ENCODE assay signal across 8 cellular contexts in the genomic region with DNA sequence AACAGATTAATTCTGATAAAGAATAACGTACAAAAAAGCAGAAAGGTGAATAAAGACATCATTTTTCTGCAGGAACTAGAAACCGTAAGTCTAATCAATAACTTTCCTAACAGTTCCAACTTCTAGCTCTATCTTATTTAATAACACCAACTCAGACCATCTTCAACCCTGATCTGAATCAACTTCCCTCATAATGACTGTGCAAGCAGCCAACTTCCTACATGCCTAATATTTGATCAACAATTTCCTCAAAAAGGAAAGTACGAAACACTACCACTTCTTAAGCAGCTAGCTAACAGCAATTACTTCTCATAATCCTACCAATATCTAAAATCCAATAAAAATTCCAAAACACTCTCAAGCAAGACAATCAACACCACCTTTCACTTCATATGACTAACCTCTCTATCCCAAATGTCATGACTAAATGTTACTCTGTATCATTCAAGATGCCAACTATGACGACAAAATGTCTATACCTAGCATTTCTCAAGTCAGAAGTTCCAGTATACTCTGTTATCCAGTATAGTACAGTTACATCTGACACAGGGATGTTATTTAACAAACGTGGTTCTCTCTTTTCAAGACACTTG. TPM values are rescaled to one million over a fixed set of nuclear protein-coding genes. Genes with fewer than 3 reads are reported as not detected.
DNase-seq lines count a peak whose midpoint lies in the region; ATAC-seq lines count a peak whose summit lies in the region.

No MANE protein-coding gene starts in this region.

- no peak for ATAC-seq in central memory CD8-positive, alpha-beta T cell (replicated peaks; ENCODE audit: extremely low read depth, poor library complexity, severe bottlenecking)
- ATAC-seq in naive B cell (ENCODE audit: low read depth in 2 of 2) (no peak), HG03460 (IDR thresholded peaks at IDR 0.05; ENCODE audit: unreplicated experiment) (no peak), HG02759 (IDR thresholded peaks at IDR 0.05; ENCODE audit: unreplicated experiment) (no peak), HG03159 (IDR thresholded peaks at IDR 0.05; ENCODE audit: unreplicated experiment) (no peak)

- peak overlapping the region; percentile 98 for H3K27ac Mint-ChIP-seq in central memory CD8-positive, alpha-beta T cell (ENCODE audit: low read depth)
- H3K27ac Mint-ChIP-seq in naive B cell = peak overlapping the region; percentile 0 to 99 (median 84)

- H3K36me3 Mint-ChIP-seq in central memory CD8-positive, alpha-beta T cell (ENCODE audit: insufficient read depth) = peaks cover 18% of the 10 kb centered on the region
- H3K36me3 Mint-ChIP-seq in naive B cell = no peaks in the 10 kb centered on the region

- no peaks in the 10 kb centered on the region for H3K9me3 ChIP-seq in MG63

- no peaks in the 10 kb centered on the region for H3K27me3 Mint-ChIP-seq in central memory CD8-positive, alpha-beta T cell
- no peaks in the 10 kb centered on the region for H3K27me3 Mint-ChIP-seq in naive B cell

- H3K27me3 ChIP-seq in MG63 = no peaks in the 10 kb centered on the region

- DNase-seq in EH (ENCODE audit: low read depth) = peak; percentile 23
- no peak for DNase-seq in MG63
- DNase-seq in central memory CD8-positive, alpha-beta T cell (ENCODE audit: low spot score in 2 of 2) = no peak
- no peak for DNase-seq in naive B cell
- DNase-seq in stimulated activated CD4-positive, alpha-beta T cell treated with anti-CD3 and anti-CD28 coated beads, Interleukin-4, amount 100 ng/mL, for 1 hour = no peak

- H3K4me1 Mint-ChIP-seq in central memory CD8-positive, alpha-beta T cell = peaks cover 43% of the 10 kb centered on the region
- H3K4me1 Mint-ChIP-seq in naive B cell = peaks cover 44 to 68% (median 56%) of the 10 kb centered on the region in 3 donors

- peak overlapping the region; percentile 88 for H3K4me3 Mint-ChIP-seq in central memory CD8-positive, alpha-beta T cell
- H3K4me3 Mint-ChIP-seq in naive B cell = peak overlapping the region; percentile 88 to 100 (median 97)

- H3K36me3 ChIP-seq in MG63 = no peaks in the 10 kb centered on the region; the same call in 1 of the 2 replicates

- H3K4me3 ChIP-seq in MG63 = peak overlapping the region; percentile 87

- no peaks in the 10 kb centered on the region for H3K9me3 Mint-ChIP-seq in central memory CD8-positive, alpha-beta T cell
- no peaks in the 10 kb centered on the region for H3K9me3 Mint-ChIP-seq in naive B cell

RNA-seq across cellular contexts. Expression of gene COP1, which starts 1.7 kb away (rescaled TPM):
- 65.4 and 84.8 TPM in 2 replicates for total RNA-seq in MG63 (2014; rRNA removed; shearing (Covaris generic); ENCODE audit: low replicate concordance)
- 10 to 100 TPM; 21.5 to 40.1 (median 34.2) TPM for polyA plus RNA-seq in naive B cell (ENCODE audit: low read depth in 6 of 6)
